In genomic region chr7:108012499-108013430, GRCh38 we compare ENCODE assay signal across 1 cellular context.
TF ChIP-seq lines count a peak whose summit lies in the region.

No MANE protein-coding gene starts in this region.

TF ChIP-seq in HCT116, 20 proteins besides CTCF, POLR2A, EP300 and RAD21 (continued from another document):
- TF ChIP-seq REST (IDR thresholded peaks at IDR 0.05; ENCODE audit: low read depth) (no peak), CBX3 (IDR thresholded peaks at IDR 0.05; ENCODE audit: low read depth) (no peak), EGR1 (IDR thresholded peaks at IDR 0.05; ENCODE audit: low read depth) (no peak), SIN3A (IDR thresholded peaks at IDR 0.05; ENCODE audit: low read depth) (no peak), POLR2AphosphoS5 (IDR thresholded peaks at IDR 0.05; ENCODE audit: low read depth, low read length) (no peak)
TF ChIP-seq in HCT116: peak in this region for 0.
